ENCODE assay signal across 8 cellular contexts in genomic region chr5:124746252-124746915, GRCh38. TPM values are rescaled to one million over a fixed set of nuclear protein-coding genes. Genes with fewer than 3 reads are reported as not detected.
DNase-seq lines count a peak whose midpoint lies in the region; ATAC-seq and TF ChIP-seq lines count a peak whose summit lies in the region.

Gene ZNF608 (minus strand): TSS chr5:124746639. CDS start chr5:124744989, 1,650 bp downstream.

- ATAC-seq in PC-3: peak; percentile 8; the same call in 1 of the 2 replicates
- ATAC-seq in GM19035 (IDR thresholded peaks at IDR 0.05; ENCODE audit: unreplicated experiment): no peak

- H3K79me2 ChIP-seq in PC-3 (ENCODE audit: low read length): no peaks in the 10 kb centered on the region

- peak within 1 kb of the TSS; percentile 56 for H3K4me3 Mint-ChIP-seq in activated naive CD4-positive, alpha-beta T cell treated with anti-CD3 and anti-CD28 coated beads for 36 hours
- H3K4me3 Mint-ChIP-seq in dendritic cell treated with granulocyte-macrophage colony-stimulating factor and Interleukin-4, amounts not matched to agents 40 ng/mL and 50 ng/mL, for 4 days: peak within 1 kb of the TSS; percentile 71

- H3K9ac ChIP-seq in PC-3 (ENCODE audit: low read length): peak within 1 kb of the TSS; percentile 63

- no peaks in the 10 kb centered on the region for H3K9me2 ChIP-seq in PC-3 (replicated peaks; ENCODE audit: low read length)

- peaks cover 43% of the 10 kb centered on the region for H3K27me3 Mint-ChIP-seq in activated naive CD4-positive, alpha-beta T cell treated with anti-CD3 and anti-CD28 coated beads for 36 hours (ENCODE audit: low read depth)
- H3K27me3 Mint-ChIP-seq in dendritic cell treated with granulocyte-macrophage colony-stimulating factor and Interleukin-4, amounts not matched to agents 40 ng/mL and 50 ng/mL, for 4 days: peaks cover 33% of the 10 kb centered on the region

- WGBS in tibial nerve, 2 donors: 0 to 1% methylated on average over 14 of the region's 14 CpGs

- H3K27ac ChIP-seq in PC-3 (ENCODE audit: low read length): peak within 1 kb of the TSS; percentile 39
- peak within 1 kb of the TSS; percentile 87 to 98 (median 89) for H3K27ac ChIP-seq in tibial nerve

- peaks cover 2% of the 10 kb centered on the region for H3K9me3 Mint-ChIP-seq in activated naive CD4-positive, alpha-beta T cell treated with anti-CD3 and anti-CD28 coated beads for 36 hours
- no peaks in the 10 kb centered on the region for H3K9me3 Mint-ChIP-seq in dendritic cell treated with granulocyte-macrophage colony-stimulating factor and Interleukin-4, amounts not matched to agents 40 ng/mL and 50 ng/mL, for 4 days

- peaks cover 25% of the 10 kb centered on the region for H3K4me1 Mint-ChIP-seq in activated naive CD4-positive, alpha-beta T cell treated with anti-CD3 and anti-CD28 coated beads for 36 hours (ENCODE audit: low read depth)
- peaks cover 40% of the 10 kb centered on the region for H3K4me1 Mint-ChIP-seq in dendritic cell treated with granulocyte-macrophage colony-stimulating factor and Interleukin-4, amounts not matched to agents 40 ng/mL and 50 ng/mL, for 4 days (ENCODE audit: low read depth)

- BruUV-seq in PC-3 (replicated peaks; lab: Mats Ljungman, UMichigan): TSS peak; percentile 34

- POLR2A ChIA-PET in PC-3 (lab: Charles Lee; ENCODE audit: unreplicated experiment): interaction anchor here (0.7 kb wide), 1 partner anchor 143 kb away, joined by 12 read pairs; no protein-coding TSS in a partner anchor

- TF ChIP-seq EP300 in tibial nerve (IDR thresholded peaks at IDR 0.05): peak in 1 of 2 donors; percentile 73

- TF ChIP-seq POLR2A in tibial nerve (IDR thresholded peaks at IDR 0.05): peak in 1 of 2 donors; percentile 10

- H3K4me3 ChIP-seq in PC-3 (ENCODE audit: low read length) (peak within 1 kb of the TSS; percentile 89), tibial nerve (peak within 1 kb of the TSS; percentile 47 to 62 (median 56))

- TF ChIP-seq CTCF in PC-3 (conservative IDR thresholded peaks at IDR 0.05; ENCODE audit: low read depth, low read length) (no peak), tibial nerve (IDR thresholded peaks at IDR 0.05) (peak in 2 of 5 experiments; percentile 16 to 30)

- H3K4me2 ChIP-seq in PC-3 (ENCODE audit: low read length): peak within 1 kb of the TSS; percentile 99

- no peak for DNase-seq in activated naive CD4-positive, alpha-beta T cell treated with anti-CD3 and anti-CD28 coated beads for 36 hours
- DNase-seq in activated naive CD4-positive, alpha-beta T cell treated with anti-CD3 and anti-CD28 coated beads, Interleukin-2, amount 50 U/mL, for 16 hours: no peak
- peak; percentile 50 for DNase-seq in PC-3
- peak; percentile 79 for DNase-seq in medulla oblongata (ENCODE audit: extremely low spot score)
- peak in 1 of 2 donors; percentile 56 for DNase-seq in tibial nerve (ENCODE audit: low spot score in 2 of 2)
- DNase-seq in NCI-H187 (lab: John Stamatoyannopoulos, UW): no peak

- no peaks in the 10 kb centered on the region for H3K36me3 Mint-ChIP-seq in activated naive CD4-positive, alpha-beta T cell treated with anti-CD3 and anti-CD28 coated beads for 36 hours (ENCODE audit: low read depth)
- H3K36me3 Mint-ChIP-seq in dendritic cell treated with granulocyte-macrophage colony-stimulating factor and Interleukin-4, amounts not matched to agents 40 ng/mL and 50 ng/mL, for 4 days (ENCODE audit: low read depth): no peaks in the 10 kb centered on the region

- H3K27ac Mint-ChIP-seq in activated naive CD4-positive, alpha-beta T cell treated with anti-CD3 and anti-CD28 coated beads for 36 hours: no peak within 1 kb of the TSS
- peak within 1 kb of the TSS; percentile 63 for H3K27ac Mint-ChIP-seq in dendritic cell treated with granulocyte-macrophage colony-stimulating factor and Interleukin-4, amounts not matched to agents 40 ng/mL and 50 ng/mL, for 4 days

- peak within 1 kb of the TSS; percentile 99 for H2AFZ ChIP-seq in PC-3 (ENCODE audit: low read length)

- no peaks in the 10 kb centered on the region for H4K20me1 ChIP-seq in PC-3 (ENCODE audit: low read length)

- CTCF ChIA-PET in activated naive CD4-positive, alpha-beta T cell treated with anti-CD3 and anti-CD28 coated beads for 36 hours (lab: Charles Lee): no interaction called here
- CTCF ChIA-PET in PC-3 (lab: Charles Lee): interaction anchor here (0.6 to 0.7 kb wide), 3 partner anchors 335 to 932 kb away, joined by 3 to 9 read pairs (median 3); no protein-coding TSS in a partner anchor

- no peaks in the 10 kb centered on the region for H3K36me3 ChIP-seq in PC-3 (ENCODE audit: low read depth, low read length)
- no peaks in the 10 kb centered on the region for H3K36me3 ChIP-seq in tibial nerve

- H3F3A ChIP-seq in PC-3 (ENCODE audit: low read length, unreplicated experiment): no peaks in the 10 kb centered on the region

- H3K27me3 ChIP-seq in PC-3 (ENCODE audit: low read length) (no peaks in the 10 kb centered on the region), tibial nerve (no peaks in the 10 kb centered on the region)

- intact Hi-C loops in activated naive CD4-positive, alpha-beta T cell treated with anti-CD3 and anti-CD28 coated beads for 36 hours (cut with micrococcal nuclease): loop anchor here (5.0 kb wide), 1 partner anchor 94 kb away; no protein-coding TSS in a partner anchor
- intact Hi-C loops in PC-3 (cut with micrococcal nuclease): loop anchor here (2.0 to 10.0 kb wide), 10 partner anchors 44 to 1388 kb away; no protein-coding TSS in a partner anchor
- intact Hi-C loops in dendritic cell treated with granulocyte-macrophage colony-stimulating factor and Interleukin-4, amounts not matched to agents 40 ng/mL and 50 ng/mL, for 4 days (cut with micrococcal nuclease): no loop called here

- no peaks in the 10 kb centered on the region for H3K9me3 ChIP-seq in PC-3 (ENCODE audit: low read length)
- no peaks in the 10 kb centered on the region for H3K9me3 ChIP-seq in tibial nerve

- peaks cover 52% of the 10 kb centered on the region for H3K4me1 ChIP-seq in PC-3 (ENCODE audit: insufficient read depth, low read length)
- peaks cover 0 to 40% (median 4%) of the 10 kb centered on the region in 4 donors for H3K4me1 ChIP-seq in tibial nerve

RNA-seq across cellular contexts. Expression of gene ZNF608, which starts in this region (rescaled TPM):
- not detected for total RNA-seq in activated naive CD4-positive, alpha-beta T cell treated with anti-CD3 and anti-CD28 coated beads for 36 hours
- 0.95 and 1.2 TPM in 2 replicates for total RNA-seq in PC-3 (2014; rRNA removed)
- total RNA-seq in tibial nerve: 10 to 100 TPM; 16.3 to 34.8 (median 23.7) TPM

Comparison
In these comparisons a context has a peak if more than half of its experiments do, and no peak if none do; other contexts are left out.
1. DNase-seq: peak in PC-3 (single experiment) and medulla oblongata (single experiment); none in activated naive CD4-positive, alpha-beta T cell treated with anti-CD3 and anti-CD28 coated beads for 36 hours (single experiment), activated naive CD4-positive, alpha-beta T cell treated with anti-CD3 and anti-CD28 coated beads, Interleukin-2, amount 50 U/mL, for 16 hours (single experiment) and NCI-H187 (0 of 2).